ENCODE assay signal across 8 cellular contexts in the genomic region with DNA sequence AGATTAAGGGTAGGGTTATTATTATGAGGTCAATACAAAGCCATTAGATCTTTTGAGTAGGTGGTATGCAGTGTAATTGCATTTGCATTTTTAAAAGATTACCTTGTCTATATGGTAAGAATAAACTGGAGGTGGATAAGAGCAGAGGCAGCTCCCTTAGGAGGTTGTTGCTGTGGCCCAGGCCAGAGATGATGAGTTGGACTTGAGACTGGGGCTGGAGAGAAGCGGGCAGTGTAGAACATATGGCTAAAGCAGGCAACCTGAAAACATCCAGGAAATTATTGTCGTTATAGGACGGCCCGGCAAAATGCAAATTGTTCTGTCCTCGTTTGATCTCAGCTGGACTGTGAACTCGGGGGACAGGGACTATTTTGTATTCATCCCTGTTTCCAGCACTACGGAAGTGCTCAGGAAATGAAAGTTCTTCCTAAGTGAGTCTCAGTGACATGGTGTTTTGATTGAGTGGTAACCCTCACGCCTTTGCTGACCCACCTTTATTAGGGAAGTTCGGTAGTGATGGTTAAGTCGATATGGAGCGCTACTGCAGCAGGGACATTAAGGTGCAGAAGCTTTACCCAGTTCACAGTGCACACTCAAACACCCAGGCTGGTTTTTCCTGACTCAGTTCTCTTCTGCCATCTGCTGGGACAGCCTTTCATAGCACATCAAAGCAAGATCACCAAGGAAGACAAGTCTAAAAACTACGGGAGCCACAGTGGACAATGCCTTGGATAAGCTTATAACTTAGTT. TPM values are rescaled to one million over a fixed set of nuclear protein-coding genes. Genes with fewer than 3 reads are reported as not detected.
DNase-seq lines count a peak whose midpoint lies in the region; ATAC-seq, FAIRE-seq and TF ChIP-seq lines count a peak whose summit lies in the region.

No MANE protein-coding gene starts in this region.

- peak; percentile 92 for ATAC-seq in GM23338
- ATAC-seq in right cardiac atrium, result peak; percentile 87
- ATAC-seq in HG03135 (IDR thresholded peaks at IDR 0.05; ENCODE audit: unreplicated experiment), result no peak

- H3K9ac ChIP-seq in MM.1S (ENCODE audit: low read length), result no peak overlapping the region

- H3K9me2 ChIP-seq in GM23338 (ENCODE audit: insufficient read depth) (no peaks in the 10 kb centered on the region), MM.1S (replicated peaks; ENCODE audit: insufficient read depth, low read length) (no peaks in the 10 kb centered on the region)

- no peak overlapping the region for H3K4me3 Mint-ChIP-seq in GM23338

- H3K9me3 ChIP-seq in MM.1S (replicated peaks; ENCODE audit: insufficient read depth, low read length) (no peaks in the 10 kb centered on the region), right cardiac atrium (ENCODE audit: control insufficient read depth, low read length) (no peaks in the 10 kb centered on the region)

- FAIRE-seq in G401.6 (lab: Jason Lieb, UNC), result peak; percentile 88

- peaks cover 7% of the 10 kb centered on the region for H3K27me3 Mint-ChIP-seq in GM23338 (ENCODE audit: insufficient read depth, low read depth, poor library complexity)

- H3K79me2 ChIP-seq in GM23338 (replicated peaks; ENCODE audit: insufficient read depth) (no peaks in the 10 kb centered on the region), MM.1S (ENCODE audit: low read length) (no peaks in the 10 kb centered on the region)

- no peaks in the 10 kb centered on the region for H3K4me1 Mint-ChIP-seq in GM23338

- 23% methylated on average over 12 of the region's 12 CpGs for WGBS in right cardiac atrium

- intact Hi-C loops in right cardiac atrium (cut with DNase I), result loop anchor here in 2 of 4 donors (5.0 kb wide), 1 partner anchor 92 kb away; no protein-coding TSS in a partner anchor

- no peaks in the 10 kb centered on the region for H3K36me3 ChIP-seq in GM23338 (ENCODE audit: insufficient read depth)
- no peaks in the 10 kb centered on the region for H3K36me3 ChIP-seq in MM.1S (replicated peaks; ENCODE audit: insufficient read depth, low read length)

- no peaks in the 10 kb centered on the region; the same call in 2 of the 3 replicates for H3K9me3 Mint-ChIP-seq in GM23338

- H3F3A ChIP-seq in GM23338 (replicated peaks; ENCODE audit: low read depth), result no peaks in the 10 kb centered on the region
- H3F3A ChIP-seq in MM.1S (ENCODE audit: insufficient read depth, low read length), result peaks cover 11% of the 10 kb centered on the region; the same call in 1 of the 2 replicates

- DNase-seq in GM23338 (ENCODE audit: low spot score) (peak; percentile 72), MM.1S (peak; percentile 82), SIG-M5 treated with dmso at 0.1 percent for 504 hours (lab: John Stamatoyannopoulos, UW; ENCODE audit: unreplicated experiment) (peak; percentile 74), astrocyte of the hippocampus (ENCODE audit: low read depth, low spot score) (peak; percentile 73), right cardiac atrium (no peak), skeletal muscle cell (ENCODE audit: low read depth) (peak; percentile 24)

- H3K4me2 ChIP-seq in GM23338, result no peak overlapping the region
- peak overlapping the region; percentile 40; the same call in 1 of the 2 replicates for H3K4me2 ChIP-seq in MM.1S (ENCODE audit: low read depth, low read length)

- TF ChIP-seq CTCF in GM23338 (conservative IDR thresholded peaks at IDR 0.05; ENCODE audit: low read depth in 2 of 2), result peak; percentile 59 to 83
- TF ChIP-seq CTCF in MM.1S (IDR thresholded peaks at IDR 0.05; ENCODE audit: low read length), result peak; percentile 80

- H2AFZ ChIP-seq in GM23338, result no peak overlapping the region
- H2AFZ ChIP-seq in MM.1S (ENCODE audit: low read length), result no peak overlapping the region

- H3K4me3 ChIP-seq in GM23338 (no peak overlapping the region), MM.1S (ENCODE audit: low read length) (no peak overlapping the region), right cardiac atrium (ENCODE audit: low read length) (no peak overlapping the region), skeletal muscle cell (ENCODE audit: low read depth, low read length) (peak overlapping the region; percentile 10)

- no peaks in the 10 kb centered on the region for H4K20me1 ChIP-seq in GM23338 (replicated peaks; ENCODE audit: insufficient read depth)
- H4K20me1 ChIP-seq in MM.1S (ENCODE audit: insufficient read depth, low read length), result no peaks in the 10 kb centered on the region

- H3K27me3 ChIP-seq in GM23338 (ENCODE audit: insufficient read depth) (no peaks in the 10 kb centered on the region), MM.1S (replicated peaks; ENCODE audit: insufficient read depth, low read length) (no peaks in the 10 kb centered on the region), right cardiac atrium (ENCODE audit: control insufficient read depth, insufficient read depth) (no peaks in the 10 kb centered on the region)

- H3K36me3 Mint-ChIP-seq in GM23338 (ENCODE audit: low read depth), result no peaks in the 10 kb centered on the region

- H3K4me1 ChIP-seq in GM23338 (ENCODE audit: insufficient read depth) (no peaks in the 10 kb centered on the region), MM.1S (ENCODE audit: low read length) (peaks cover 17% of the 10 kb centered on the region), right cardiac atrium (ENCODE audit: control insufficient read depth, insufficient read depth, low read length) (no peaks in the 10 kb centered on the region)

- H3K27ac Mint-ChIP-seq in GM23338, result no peak overlapping the region

- H3K27ac ChIP-seq in GM23338 (ENCODE audit: low read depth), result no peak overlapping the region
- no peak overlapping the region for H3K27ac ChIP-seq in MM.1S (ENCODE audit: low read length)
- no peak overlapping the region for H3K27ac ChIP-seq in right cardiac atrium (ENCODE audit: low read length)

TF ChIP-seq in GM23338, 12 proteins besides CTCF, POLR2A, EP300 and RAD21 (continues in another document):
- TF ChIP-seq EZH2 (IDR thresholded peaks at IDR 0.05; ENCODE audit: low read depth, unreplicated experiment), result no peak
- TF ChIP-seq NANOG (IDR thresholded peaks at IDR 0.05; ENCODE audit: borderline replicate concordance), result no peak
- no peak for TF ChIP-seq ZNF114 (CRISPR knock-in tag; IDR thresholded peaks at IDR 0.05)
- TF ChIP-seq, protein P1, sequence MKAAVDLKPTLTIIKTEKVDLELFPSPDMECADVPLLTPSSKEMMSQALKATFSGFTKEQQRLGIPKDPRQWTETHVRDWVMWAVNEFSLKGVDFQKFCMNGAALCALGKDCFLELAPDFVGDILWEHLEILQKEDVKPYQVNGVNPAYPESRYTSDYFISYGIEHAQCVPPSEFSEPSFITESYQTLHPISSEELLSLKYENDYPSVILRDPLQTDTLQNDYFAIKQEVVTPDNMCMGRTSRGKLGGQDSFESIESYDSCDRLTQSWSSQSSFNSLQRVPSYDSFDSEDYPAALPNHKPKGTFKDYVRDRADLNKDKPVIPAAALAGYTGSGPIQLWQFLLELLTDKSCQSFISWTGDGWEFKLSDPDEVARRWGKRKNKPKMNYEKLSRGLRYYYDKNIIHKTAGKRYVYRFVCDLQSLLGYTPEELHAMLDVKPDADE (IDR thresholded peaks at IDR 0.05), result no peak
- TF ChIP-seq POLR2AphosphoS5 (IDR thresholded peaks at IDR 0.05; ENCODE audit: low read depth), result no peak
- TF ChIP-seq, protein P2, sequence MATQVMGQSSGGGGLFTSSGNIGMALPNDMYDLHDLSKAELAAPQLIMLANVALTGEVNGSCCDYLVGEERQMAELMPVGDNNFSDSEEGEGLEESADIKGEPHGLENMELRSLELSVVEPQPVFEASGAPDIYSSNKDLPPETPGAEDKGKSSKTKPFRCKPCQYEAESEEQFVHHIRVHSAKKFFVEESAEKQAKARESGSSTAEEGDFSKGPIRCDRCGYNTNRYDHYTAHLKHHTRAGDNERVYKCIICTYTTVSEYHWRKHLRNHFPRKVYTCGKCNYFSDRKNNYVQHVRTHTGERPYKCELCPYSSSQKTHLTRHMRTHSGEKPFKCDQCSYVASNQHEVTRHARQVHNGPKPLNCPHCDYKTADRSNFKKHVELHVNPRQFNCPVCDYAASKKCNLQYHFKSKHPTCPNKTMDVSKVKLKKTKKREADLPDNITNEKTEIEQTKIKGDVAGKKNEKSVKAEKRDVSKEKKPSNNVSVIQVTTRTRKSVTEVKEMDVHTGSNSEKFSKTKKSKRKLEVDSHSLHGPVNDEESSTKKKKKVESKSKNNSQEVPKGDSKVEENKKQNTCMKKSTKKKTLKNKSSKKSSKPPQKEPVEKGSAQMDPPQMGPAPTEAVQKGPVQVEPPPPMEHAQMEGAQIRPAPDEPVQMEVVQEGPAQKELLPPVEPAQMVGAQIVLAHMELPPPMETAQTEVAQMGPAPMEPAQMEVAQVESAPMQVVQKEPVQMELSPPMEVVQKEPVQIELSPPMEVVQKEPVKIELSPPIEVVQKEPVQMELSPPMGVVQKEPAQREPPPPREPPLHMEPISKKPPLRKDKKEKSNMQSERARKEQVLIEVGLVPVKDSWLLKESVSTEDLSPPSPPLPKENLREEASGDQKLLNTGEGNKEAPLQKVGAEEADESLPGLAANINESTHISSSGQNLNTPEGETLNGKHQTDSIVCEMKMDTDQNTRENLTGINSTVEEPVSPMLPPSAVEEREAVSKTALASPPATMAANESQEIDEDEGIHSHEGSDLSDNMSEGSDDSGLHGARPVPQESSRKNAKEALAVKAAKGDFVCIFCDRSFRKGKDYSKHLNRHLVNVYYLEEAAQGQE (IDR thresholded peaks at IDR 0.05; ENCODE audit: unreplicated experiment), result no peak
- TF ChIP-seq ZNF331 (CRISPR knock-in tag; IDR thresholded peaks at IDR 0.05; ENCODE audit: low read depth), result no peak

RNA-seq across cellular contexts. Expression of a gene that starts 27.2 kb away (rescaled TPM):
- total RNA-seq in GM23338 (2014; rRNA removed; shearing (Covaris generic)), result 8.8 and 9.2 TPM in 2 replicates
- polyA plus RNA-seq in GM23338 (2016; fragmentation: Nextera tagmentation; extraction: Ambion mirVana), result 15.2 and 19.1 TPM in 2 replicates
- 1 to 10 TPM; 3.8 to 7.6 (median 6.8) TPM for total RNA-seq in right cardiac atrium
- polyA plus RNA-seq in right cardiac atrium, result 4.2 TPM

RNA-seq across cellular contexts. Expression of a gene that starts 50.5 kb away (rescaled TPM):
- 0.16 and 0.76 TPM in 2 replicates for total RNA-seq in GM23338 (2014; rRNA removed; shearing (Covaris generic))
- 0.06 and 0.09 TPM in 2 replicates for polyA plus RNA-seq in GM23338 (2016; fragmentation: Nextera tagmentation; extraction: Ambion mirVana)
- total RNA-seq in right cardiac atrium, result 1 to 10 TPM in 3 of 4 donors, under 1 TPM in 1; 0.69 to 1.7 (median 1.4) TPM
- 0.34 TPM for polyA plus RNA-seq in right cardiac atrium

RNA-seq across cellular contexts. Expression of a gene that starts 55.2 kb away (rescaled TPM):
- total RNA-seq in GM23338 (2014; rRNA removed; shearing (Covaris generic)), result 93.1 and 102 TPM in 2 replicates
- polyA plus RNA-seq in GM23338 (2016; fragmentation: Nextera tagmentation; extraction: Ambion mirVana) (148 and 150 TPM in 2 replicates), right cardiac atrium (5.7 TPM)
- 1 to 10 TPM; 5.1 to 8.7 (median 6.9) TPM for total RNA-seq in right cardiac atrium

Comparison
In these comparisons a context has a peak if more than half of its experiments do, and no peak if none do; other contexts are left out.
1. DNase-seq: peak in GM23338 (single experiment), MM.1S (single experiment), SIG-M5 treated with dmso at 0.1 percent for 504 hours (single experiment), astrocyte of the hippocampus (single experiment) and skeletal muscle cell (single experiment); none in right cardiac atrium (0 of 3).